ENCODE assay signal across 1 cellular context in the genomic region with DNA sequence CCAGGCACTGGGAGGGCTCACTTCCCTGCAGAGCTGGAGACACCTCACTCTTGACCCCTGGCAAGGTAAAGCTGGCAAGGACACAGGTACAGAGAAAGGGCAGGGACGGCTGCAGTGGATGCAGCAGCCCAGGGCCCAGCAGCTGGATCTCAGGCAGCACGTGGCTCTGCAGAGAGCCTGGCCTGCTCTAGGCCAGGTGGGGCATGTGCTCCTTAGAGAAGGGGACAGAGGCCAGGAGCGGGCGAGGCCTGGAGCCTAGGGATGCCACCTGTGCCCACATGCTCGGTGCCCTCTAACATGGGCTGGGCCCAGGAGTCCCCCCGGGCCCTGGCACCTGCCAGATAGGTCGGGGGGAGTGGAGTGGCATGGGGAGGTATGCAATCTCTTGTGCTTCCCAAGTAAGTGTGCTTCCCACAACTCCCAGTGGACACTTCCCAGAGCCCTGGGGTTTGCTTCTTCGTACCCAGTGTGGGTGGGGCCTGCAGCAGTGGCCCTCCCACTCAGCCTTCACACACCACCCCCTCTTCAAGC.
TF ChIP-seq lines count a peak whose summit lies in the region.

No MANE protein-coding gene starts in this region.

TF ChIP-seq in GM23338, 12 proteins besides CTCF, POLR2A, EP300 and RAD21 (continued from another document):
- TF ChIP-seq, protein P1, sequence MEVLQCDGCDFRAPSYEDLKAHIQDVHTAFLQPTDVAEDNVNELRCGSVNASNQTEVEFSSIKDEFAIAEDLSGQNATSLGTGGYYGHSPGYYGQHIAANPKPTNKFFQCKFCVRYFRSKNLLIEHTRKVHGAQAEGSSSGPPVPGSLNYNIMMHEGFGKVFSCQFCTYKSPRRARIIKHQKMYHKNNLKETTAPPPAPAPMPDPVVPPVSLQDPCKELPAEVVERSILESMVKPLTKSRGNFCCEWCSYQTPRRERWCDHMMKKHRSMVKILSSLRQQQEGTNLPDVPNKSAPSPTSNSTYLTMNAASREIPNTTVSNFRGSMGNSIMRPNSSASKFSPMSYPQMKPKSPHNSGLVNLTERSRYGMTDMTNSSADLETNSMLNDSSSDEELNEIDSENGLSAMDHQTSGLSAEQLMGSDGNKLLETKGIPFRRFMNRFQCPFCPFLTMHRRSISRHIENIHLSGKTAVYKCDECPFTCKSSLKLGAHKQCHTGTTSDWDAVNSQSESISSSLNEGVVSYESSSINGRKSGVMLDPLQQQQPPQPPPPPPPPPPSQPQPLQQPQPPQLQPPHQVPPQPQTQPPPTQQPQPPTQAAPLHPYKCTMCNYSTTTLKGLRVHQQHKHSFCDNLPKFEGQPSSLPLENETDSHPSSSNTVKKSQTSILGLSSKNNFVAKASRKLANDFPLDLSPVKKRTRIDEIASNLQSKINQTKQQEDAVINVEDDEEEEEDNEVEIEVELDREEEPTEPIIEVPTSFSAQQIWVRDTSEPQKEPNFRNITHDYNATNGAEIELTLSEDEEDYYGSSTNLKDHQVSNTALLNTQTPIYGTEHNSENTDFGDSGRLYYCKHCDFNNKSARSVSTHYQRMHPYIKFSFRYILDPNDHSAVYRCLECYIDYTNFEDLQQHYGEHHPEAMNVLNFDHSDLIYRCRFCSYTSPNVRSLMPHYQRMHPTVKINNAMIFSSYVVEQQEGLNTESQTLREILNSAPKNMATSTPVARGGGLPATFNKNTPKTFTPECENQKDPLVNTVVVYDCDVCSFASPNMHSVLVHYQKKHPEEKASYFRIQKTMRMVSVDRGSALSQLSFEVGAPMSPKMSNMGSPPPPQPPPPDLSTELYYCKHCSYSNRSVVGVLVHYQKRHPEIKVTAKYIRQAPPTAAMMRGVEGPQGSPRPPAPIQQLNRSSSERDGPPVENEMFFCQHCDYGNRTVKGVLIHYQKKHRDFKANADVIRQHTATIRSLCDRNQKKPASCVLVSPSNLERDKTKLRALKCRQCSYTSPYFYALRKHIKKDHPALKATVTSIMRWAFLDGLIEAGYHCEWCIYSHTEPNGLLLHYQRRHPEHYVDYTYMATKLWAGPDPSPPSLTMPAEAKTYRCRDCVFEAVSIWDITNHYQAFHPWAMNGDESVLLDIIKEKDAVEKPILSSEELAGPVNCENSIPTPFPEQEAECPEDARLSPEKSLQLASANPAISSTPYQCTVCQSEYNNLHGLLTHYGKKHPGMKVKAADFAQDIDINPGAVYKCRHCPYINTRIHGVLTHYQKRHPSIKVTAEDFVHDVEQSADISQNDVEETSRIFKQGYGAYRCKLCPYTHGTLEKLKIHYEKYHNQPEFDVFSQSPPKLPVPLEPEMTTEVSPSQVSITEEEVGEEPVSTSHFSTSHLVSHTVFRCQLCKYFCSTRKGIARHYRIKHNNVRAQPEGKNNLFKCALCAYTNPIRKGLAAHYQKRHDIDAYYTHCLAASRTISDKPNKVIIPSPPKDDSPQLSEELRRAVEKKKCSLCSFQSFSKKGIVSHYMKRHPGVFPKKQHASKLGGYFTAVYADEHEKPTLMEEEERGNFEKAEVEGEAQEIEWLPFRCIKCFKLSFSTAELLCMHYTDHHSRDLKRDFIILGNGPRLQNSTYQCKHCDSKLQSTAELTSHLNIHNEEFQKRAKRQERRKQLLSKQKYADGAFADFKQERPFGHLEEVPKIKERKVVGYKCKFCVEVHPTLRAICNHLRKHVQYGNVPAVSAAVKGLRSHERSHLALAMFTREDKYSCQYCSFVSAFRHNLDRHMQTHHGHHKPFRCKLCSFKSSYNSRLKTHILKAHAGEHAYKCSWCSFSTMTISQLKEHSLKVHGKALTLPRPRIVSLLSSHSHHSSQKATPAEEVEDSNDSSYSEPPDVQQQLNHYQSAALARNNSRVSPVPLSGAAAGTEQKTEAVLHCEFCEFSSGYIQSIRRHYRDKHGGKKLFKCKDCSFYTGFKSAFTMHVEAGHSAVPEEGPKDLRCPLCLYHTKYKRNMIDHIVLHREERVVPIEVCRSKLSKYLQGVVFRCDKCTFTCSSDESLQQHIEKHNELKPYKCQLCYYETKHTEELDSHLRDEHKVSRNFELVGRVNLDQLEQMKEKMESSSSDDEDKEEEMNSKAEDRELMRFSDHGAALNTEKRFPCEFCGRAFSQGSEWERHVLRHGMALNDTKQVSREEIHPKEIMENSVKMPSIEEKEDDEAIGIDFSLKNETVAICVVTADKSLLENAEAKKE (CRISPR knock-in tag; IDR thresholded peaks at IDR 0.05): no peak
- TF ChIP-seq, protein P2, sequence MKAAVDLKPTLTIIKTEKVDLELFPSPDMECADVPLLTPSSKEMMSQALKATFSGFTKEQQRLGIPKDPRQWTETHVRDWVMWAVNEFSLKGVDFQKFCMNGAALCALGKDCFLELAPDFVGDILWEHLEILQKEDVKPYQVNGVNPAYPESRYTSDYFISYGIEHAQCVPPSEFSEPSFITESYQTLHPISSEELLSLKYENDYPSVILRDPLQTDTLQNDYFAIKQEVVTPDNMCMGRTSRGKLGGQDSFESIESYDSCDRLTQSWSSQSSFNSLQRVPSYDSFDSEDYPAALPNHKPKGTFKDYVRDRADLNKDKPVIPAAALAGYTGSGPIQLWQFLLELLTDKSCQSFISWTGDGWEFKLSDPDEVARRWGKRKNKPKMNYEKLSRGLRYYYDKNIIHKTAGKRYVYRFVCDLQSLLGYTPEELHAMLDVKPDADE (IDR thresholded peaks at IDR 0.05): no peak
- no peak for TF ChIP-seq STAT1 (IDR thresholded peaks at IDR 0.05; ENCODE audit: unreplicated experiment)
- TF ChIP-seq, protein P3, sequence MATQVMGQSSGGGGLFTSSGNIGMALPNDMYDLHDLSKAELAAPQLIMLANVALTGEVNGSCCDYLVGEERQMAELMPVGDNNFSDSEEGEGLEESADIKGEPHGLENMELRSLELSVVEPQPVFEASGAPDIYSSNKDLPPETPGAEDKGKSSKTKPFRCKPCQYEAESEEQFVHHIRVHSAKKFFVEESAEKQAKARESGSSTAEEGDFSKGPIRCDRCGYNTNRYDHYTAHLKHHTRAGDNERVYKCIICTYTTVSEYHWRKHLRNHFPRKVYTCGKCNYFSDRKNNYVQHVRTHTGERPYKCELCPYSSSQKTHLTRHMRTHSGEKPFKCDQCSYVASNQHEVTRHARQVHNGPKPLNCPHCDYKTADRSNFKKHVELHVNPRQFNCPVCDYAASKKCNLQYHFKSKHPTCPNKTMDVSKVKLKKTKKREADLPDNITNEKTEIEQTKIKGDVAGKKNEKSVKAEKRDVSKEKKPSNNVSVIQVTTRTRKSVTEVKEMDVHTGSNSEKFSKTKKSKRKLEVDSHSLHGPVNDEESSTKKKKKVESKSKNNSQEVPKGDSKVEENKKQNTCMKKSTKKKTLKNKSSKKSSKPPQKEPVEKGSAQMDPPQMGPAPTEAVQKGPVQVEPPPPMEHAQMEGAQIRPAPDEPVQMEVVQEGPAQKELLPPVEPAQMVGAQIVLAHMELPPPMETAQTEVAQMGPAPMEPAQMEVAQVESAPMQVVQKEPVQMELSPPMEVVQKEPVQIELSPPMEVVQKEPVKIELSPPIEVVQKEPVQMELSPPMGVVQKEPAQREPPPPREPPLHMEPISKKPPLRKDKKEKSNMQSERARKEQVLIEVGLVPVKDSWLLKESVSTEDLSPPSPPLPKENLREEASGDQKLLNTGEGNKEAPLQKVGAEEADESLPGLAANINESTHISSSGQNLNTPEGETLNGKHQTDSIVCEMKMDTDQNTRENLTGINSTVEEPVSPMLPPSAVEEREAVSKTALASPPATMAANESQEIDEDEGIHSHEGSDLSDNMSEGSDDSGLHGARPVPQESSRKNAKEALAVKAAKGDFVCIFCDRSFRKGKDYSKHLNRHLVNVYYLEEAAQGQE (IDR thresholded peaks at IDR 0.05; ENCODE audit: unreplicated experiment): no peak
- no peak for TF ChIP-seq POLR2AphosphoS5 (IDR thresholded peaks at IDR 0.05; ENCODE audit: low read depth)
- TF ChIP-seq ZNF114 (CRISPR knock-in tag; IDR thresholded peaks at IDR 0.05): no peak
- no peak for TF ChIP-seq EZH2phosphoT487 (IDR thresholded peaks at IDR 0.05; ENCODE audit: unreplicated experiment)
- TF ChIP-seq EZH2 (IDR thresholded peaks at IDR 0.05; ENCODE audit: low read depth, unreplicated experiment): no peak
TF ChIP-seq in GM23338: peak in this region for 0.
